ENCODE assay signal across 38 cellular contexts in the genomic region with DNA sequence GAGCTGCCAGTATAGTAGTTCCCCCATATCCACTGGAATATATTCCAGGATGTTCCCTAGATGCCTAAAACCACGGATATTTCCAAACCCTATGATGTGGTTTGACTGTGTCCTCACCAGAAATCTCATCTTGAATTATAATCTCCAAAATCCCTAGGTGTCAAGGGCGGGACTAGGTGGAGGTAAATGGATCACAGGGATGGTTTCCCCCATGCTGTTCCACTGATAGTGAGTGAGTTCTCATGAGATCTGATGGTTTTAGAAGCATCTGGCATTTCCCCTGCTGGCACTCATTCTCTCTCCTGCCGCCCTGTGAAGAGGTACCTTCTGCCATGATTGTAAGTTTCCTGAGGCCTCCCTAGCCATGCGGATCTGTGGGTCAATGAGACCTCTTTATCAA.
"Had no signal": no experiment of that assay in that cellular context is flagged by ENCODE, and none has a peak within 500 bp of the region (broad histone marks: within the 10 kb centered on the region; RNA-seq: fewer than 3 reads in every experiment).

No MANE protein-coding gene starts in this region.

- H3K9me3 ChIP-seq: adrenal gland, ascending aorta, body of pancreas, breast epithelium had no signal

- H3K4me3 Mint-ChIP-seq: activated naive CD4-positive, alpha-beta T cell treated with anti-CD3 and anti-CD28 coated beads for 36 hours; activated naive CD4-positive, alpha-beta T cell treated with anti-CD3 and anti-CD28 coated beads, Interleukin-2, amount 10 ng/mL, durations not matched to agents 7 days and 5 days; activated naive CD4-positive, alpha-beta T cell treated with anti-CD3 and anti-CD28 coated beads, Interleukin-2, amount 50 U/mL, for 24 hours; activated naive CD8-positive, alpha-beta T cell; activated naive CD8-positive, alpha-beta T cell treated with anti-CD3 and anti-CD28 coated beads for 36 hours; activated naive CD8-positive, alpha-beta T cell treated with anti-CD3 and anti-CD28 coated beads, Interleukin-2, amount 10 ng/mL, durations not matched to agents 7 days and 5 days; activated naive CD8-positive, alpha-beta T cell treated with anti-CD3 and anti-CD28 coated beads, Interleukin-2, amount 50 U/mL, for 24 hours; activated T-cell treated with anti-CD3 and anti-CD28 coated beads, Interleukin-2, amount 50 U/mL, for 24 hours; activated T-cell treated with anti-CD3 and anti-CD28 coated beads, Interleukin-2, amount 50 U/mL, for 4 hours; activated T-cell treated with anti-CD3 and anti-CD28 coated beads, Interleukin-2, amount 50 U/mL, for 72 hours; activated T-helper 1 cell treated with anti-CD3 and anti-CD28 coated beads, Interleukin-12 subunit alpha, Interleukin-12 subunit beta, Interleukin-2, Interleukin-4 antibody, amounts not matched to agents 30 ng/mL and 10 ng/mL and 1 ng/mL, durations not matched to agents 14 hours and 24 hours and 36 hours; activated T-helper 17 cell treated with anti-CD3 and anti-CD28 coated beads, Interleukin-2, amount 50 U/mL, for 72 hours; brain; central memory CD8-positive, alpha-beta T cell had no signal

- H3K27me3 Mint-ChIP-seq: activated naive CD4-positive, alpha-beta T cell treated with anti-CD3 and anti-CD28 coated beads, Interleukin-2, amount 50 U/mL, for 24 hours; activated naive CD8-positive, alpha-beta T cell; activated naive CD8-positive, alpha-beta T cell treated with anti-CD3 and anti-CD28 coated beads for 36 hours; activated T-cell treated with anti-CD3 and anti-CD28 coated beads, Interleukin-2, amount 50 U/mL, for 24 hours; activated T-helper 17 cell treated with anti-CD3 and anti-CD28 coated beads, Interleukin-2, amount 50 U/mL, for 72 hours; central memory CD8-positive, alpha-beta T cell had no signal

- H3K27ac Mint-ChIP-seq: activated naive CD4-positive, alpha-beta T cell treated with anti-CD3 and anti-CD28 coated beads for 36 hours; activated naive CD4-positive, alpha-beta T cell treated with anti-CD3 and anti-CD28 coated beads, Interleukin-2, amount 10 ng/mL, durations not matched to agents 7 days and 5 days; activated naive CD4-positive, alpha-beta T cell treated with anti-CD3 and anti-CD28 coated beads, Interleukin-2, amount 50 U/mL, for 24 hours; activated naive CD4-positive, alpha-beta T cell treated with anti-CD3 and anti-CD28 coated beads, Interleukin-2, amount 50 U/mL, for 72 hours; activated naive CD8-positive, alpha-beta T cell; activated naive CD8-positive, alpha-beta T cell treated with anti-CD3 and anti-CD28 coated beads for 36 hours; activated naive CD8-positive, alpha-beta T cell treated with anti-CD3 and anti-CD28 coated beads, Interleukin-2, amount 10 ng/mL, durations not matched to agents 7 days and 5 days; activated naive CD8-positive, alpha-beta T cell treated with anti-CD3 and anti-CD28 coated beads, Interleukin-2, amount 50 U/mL, for 24 hours; activated T-cell treated with anti-CD3 and anti-CD28 coated beads, Interleukin-2, amount 50 U/mL, for 24 hours; activated T-cell treated with anti-CD3 and anti-CD28 coated beads, Interleukin-2, amount 50 U/mL, for 72 hours; activated T-helper 1 cell treated with anti-CD3 and anti-CD28 coated beads, Interleukin-12 subunit alpha, Interleukin-12 subunit beta, Interleukin-2, Interleukin-4 antibody, amounts not matched to agents 30 ng/mL and 10 ng/mL and 1 ng/mL, durations not matched to agents 14 hours and 24 hours and 36 hours; activated T-helper 17 cell treated with anti-CD3 and anti-CD28 coated beads, Interleukin-2, amount 50 U/mL, for 72 hours; activated T-helper 2 cell treated with anti-CD3 and anti-CD28 coated beads, Interferon-gamma antibody, Interleukin-2, Interleukin-4, amounts not matched to agents 10 μg/mL and 5 μg/mL and 100 μg/mL, durations not matched to agents 14 hours and 24 hours and 36 hours; brain had no signal

- DNase-seq: activated effector memory CD4-positive, alpha-beta T cell treated with anti-CD3 and anti-CD28 coated beads, Interleukin-2, amount 50 U/mL, for 16 hours; activated effector memory CD4-positive, alpha-beta T cell treated with Interleukin-2 at 50 U/mL for 16 hours; activated gamma-delta T cell; activated gamma-delta T cell treated with Interleukin-2 at 50 U/mL for 16 hours; activated naive CD4-positive, alpha-beta T cell; activated naive CD4-positive, alpha-beta T cell treated with anti-CD3 and anti-CD28 coated beads for 36 hours; activated naive CD4-positive, alpha-beta T cell treated with anti-CD3 and anti-CD28 coated beads, Interleukin-2, amount 10 ng/mL, durations not matched to agents 7 days and 5 days; activated naive CD4-positive, alpha-beta T cell treated with anti-CD3 and anti-CD28 coated beads, Interleukin-2, amount 50 U/mL, for 16 hours; activated naive CD4-positive, alpha-beta T cell treated with Interleukin-2 at 50 U/mL for 16 hours; activated naive CD8-positive, alpha-beta T cell treated with anti-CD3 and anti-CD28 coated beads for 36 hours; activated naive CD8-positive, alpha-beta T cell treated with anti-CD3 and anti-CD28 coated beads, Interleukin-2, amount 10 ng/mL, durations not matched to agents 7 days and 5 days; activated naive CD8-positive, alpha-beta T cell treated with anti-CD3 and anti-CD28 coated beads, Interleukin-2, amount 50 U/mL, for 24 hours; activated T-cell treated with anti-CD3 and anti-CD28 coated beads, Interleukin-2, amount 50 U/mL, for 1 hour; activated T-cell treated with anti-CD3 and anti-CD28 coated beads, Interleukin-2, amount 50 U/mL, for 24 hours; activated T-cell treated with anti-CD3 and anti-CD28 coated beads, Interleukin-2, amount 50 U/mL, for 4 hours; activated T-cell treated with anti-CD3 and anti-CD28 coated beads, Interleukin-2, amount 50 U/mL, for 48 hours; activated T-cell treated with anti-CD3 and anti-CD28 coated beads, Interleukin-2, amount 50 U/mL, for 72 hours; adrenal gland; amniotic stem cell; amygdala; anterior cingulate cortex; aorta; body of pancreas; brain microvascular endothelial cell; caudate nucleus; central memory CD4-positive, alpha-beta T cell; cerebellar nuclear complex had no signal

- H3K4me3 ChIP-seq: adrenal gland, ascending aorta, body of pancreas, breast epithelium, cardiac muscle cell had no signal

- H3K36me3 Mint-ChIP-seq: activated naive CD4-positive, alpha-beta T cell treated with anti-CD3 and anti-CD28 coated beads, Interleukin-2, amount 10 ng/mL, durations not matched to agents 7 days and 5 days; activated naive CD4-positive, alpha-beta T cell treated with anti-CD3 and anti-CD28 coated beads, Interleukin-2, amount 50 U/mL, for 24 hours; activated naive CD4-positive, alpha-beta T cell treated with anti-CD3 and anti-CD28 coated beads, Interleukin-2, amount 50 U/mL, for 72 hours; activated naive CD8-positive, alpha-beta T cell; activated naive CD8-positive, alpha-beta T cell treated with anti-CD3 and anti-CD28 coated beads for 36 hours; activated naive CD8-positive, alpha-beta T cell treated with anti-CD3 and anti-CD28 coated beads, Interleukin-2, amount 10 ng/mL, durations not matched to agents 7 days and 5 days; brain had no signal

- H3K9me3 Mint-ChIP-seq: activated naive CD4-positive, alpha-beta T cell treated with anti-CD3 and anti-CD28 coated beads, Interleukin-2, amount 10 ng/mL, durations not matched to agents 7 days and 5 days; activated naive CD4-positive, alpha-beta T cell treated with anti-CD3 and anti-CD28 coated beads, Interleukin-2, amount 50 U/mL, for 24 hours; activated naive CD4-positive, alpha-beta T cell treated with anti-CD3 and anti-CD28 coated beads, Interleukin-2, amount 50 U/mL, for 72 hours; activated naive CD8-positive, alpha-beta T cell treated with anti-CD3 and anti-CD28 coated beads for 36 hours; activated naive CD8-positive, alpha-beta T cell treated with anti-CD3 and anti-CD28 coated beads, Interleukin-2, amount 10 ng/mL, durations not matched to agents 7 days and 5 days; activated naive CD8-positive, alpha-beta T cell treated with anti-CD3 and anti-CD28 coated beads, Interleukin-2, amount 50 U/mL, for 24 hours; activated T-cell treated with anti-CD3 and anti-CD28 coated beads, Interleukin-2, amount 50 U/mL, for 24 hours; activated T-cell treated with anti-CD3 and anti-CD28 coated beads, Interleukin-2, amount 50 U/mL, for 4 hours; activated T-helper 17 cell treated with anti-CD3 and anti-CD28 coated beads, Interleukin-2, amount 50 U/mL, for 72 hours had no signal

- H3K27me3 ChIP-seq: adrenal gland, ascending aorta, body of pancreas, brain microvascular endothelial cell, breast epithelium, cardiac muscle cell had no signal

- H3K36me3 ChIP-seq: adrenal gland, ascending aorta, brain microvascular endothelial cell, breast epithelium, cardiac muscle cell had no signal

- H3K4me1 ChIP-seq: adrenal gland, ascending aorta, body of pancreas, breast epithelium had no signal

- H3K4me1 Mint-ChIP-seq: activated naive CD4-positive, alpha-beta T cell treated with anti-CD3 and anti-CD28 coated beads, Interleukin-2, amount 10 ng/mL, durations not matched to agents 7 days and 5 days; activated naive CD4-positive, alpha-beta T cell treated with anti-CD3 and anti-CD28 coated beads, Interleukin-2, amount 50 U/mL, for 24 hours; activated naive CD8-positive, alpha-beta T cell treated with anti-CD3 and anti-CD28 coated beads for 36 hours; activated naive CD8-positive, alpha-beta T cell treated with anti-CD3 and anti-CD28 coated beads, Interleukin-2, amount 10 ng/mL, durations not matched to agents 7 days and 5 days; activated naive CD8-positive, alpha-beta T cell treated with anti-CD3 and anti-CD28 coated beads, Interleukin-2, amount 50 U/mL, for 24 hours; activated T-helper 17 cell treated with anti-CD3 and anti-CD28 coated beads, Interleukin-2, amount 50 U/mL, for 72 hours; central memory CD8-positive, alpha-beta T cell had no signal

- H3K27ac ChIP-seq: adrenal gland, ascending aorta, body of pancreas, brain microvascular endothelial cell, breast epithelium, cardiac muscle cell had no signal
